13 cellular contexts compared by ENCODE assay signal in genomic region chrX:20506739-20507138, GRCh38.
"Had no signal": no experiment of that assay in that cellular context is flagged by ENCODE, and none has a peak within 500 bp of the region (broad histone marks: within the 10 kb centered on the region; RNA-seq: fewer than 3 reads in every experiment).

No MANE protein-coding gene starts in this region.

- H3K4me1 ChIP-seq: heart right ventricle, left ventricle myocardium inferior, stomach had no signal

- DNase-seq: activated CD4-positive, alpha-beta T cell treated with anti-CD3 and anti-CD28 coated beads, Interleukin-2, amount 50 U/mL, for 48 hours; activated CD4-positive, CD25-positive, alpha-beta regulatory T cell; activated CD8-positive, alpha-beta memory T cell treated with anti-CD3 and anti-CD28 coated beads, Interleukin-2, amount 10 ng/mL, durations not matched to agents 7 days and 5 days; activated gamma-delta T cell treated with Interleukin-2 at 50 U/mL for 16 hours; activated T-cell treated with anti-CD3 and anti-CD28 coated beads, Interleukin-2, amount 50 U/mL, for 4 hours; aorta; dorsolateral prefrontal cortex; heart right ventricle; left ventricle myocardium inferior; nephron progenitor cell; stimulated activated CD4-positive, alpha-beta T cell treated with anti-CD3 and anti-CD28 coated beads, Interleukin-2, amount 100 ng/mL, for 48 hours; stomach had no signal

- H3K9me3 ChIP-seq: heart right ventricle, left ventricle myocardium inferior, stomach, thoracic aorta had no signal

- ATAC-seq: activated CD8-positive, alpha-beta memory T cell treated with anti-CD3 and anti-CD28 coated beads, Interleukin-2, amount 10 ng/mL, durations not matched to agents 7 days and 5 days; heart right ventricle had no signal

- H3K4me3 ChIP-seq: dorsolateral prefrontal cortex, heart right ventricle, left ventricle myocardium inferior, stomach, thoracic aorta had no signal

- H3K27ac ChIP-seq: dorsolateral prefrontal cortex, heart right ventricle, left ventricle myocardium inferior, stomach, thoracic aorta had no signal

- H3K36me3 ChIP-seq: heart right ventricle, left ventricle myocardium inferior, stomach, thoracic aorta had no signal
